ENCODE assay signal across 8 cellular contexts in the genomic region with DNA sequence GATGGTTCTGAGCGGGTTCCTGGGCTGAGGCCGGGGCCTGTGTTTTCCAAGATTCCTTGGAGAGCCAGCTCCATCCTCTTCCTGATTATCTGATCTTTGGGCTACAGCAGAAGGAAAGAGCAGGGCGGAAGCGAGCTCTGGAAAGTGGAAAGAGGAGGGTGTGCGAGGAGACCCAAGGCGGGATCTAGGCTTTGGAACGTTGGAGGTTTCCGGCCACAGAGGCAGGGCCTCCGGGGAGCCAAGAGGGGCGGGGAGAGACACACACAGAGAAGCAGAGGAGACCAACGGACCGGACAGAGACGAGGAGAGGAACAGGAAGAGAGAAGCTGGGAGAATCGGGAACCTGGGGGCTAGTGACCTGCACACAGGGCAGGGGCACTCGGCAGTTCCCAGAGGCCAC. TPM values are rescaled to one million over a fixed set of nuclear protein-coding genes. Genes with fewer than 3 reads are reported as not detected.
A peak's percentile ranks its signal among the peaks of the same experiment; 100 is the strongest.
DNase-seq lines count a peak whose midpoint lies in the region; ATAC-seq and TF ChIP-seq lines count a peak whose summit lies in the region.

Gene CLEC11A (plus strand): TSS at position 296 of the 400 bp plus-strand sequence. CDS start 162 bp downstream, outside the sequence.

- H3K4me1 Mint-ChIP-seq in memory B cell: peaks cover 16% of the 10 kb centered on the region

- intact Hi-C loops in upper lobe of right lung (cut with DNase I): no loop called here

- TF ChIP-seq CTCF in upper lobe of right lung (IDR thresholded peaks at IDR 0.05): no peak

- ATAC-seq in memory B cell (ENCODE audit: low read depth) (no peak), upper lobe of right lung (no peak)

- H3K4me3 Mint-ChIP-seq in memory B cell: peak within 1 kb of the TSS; percentile 73

- H3K36me3 ChIP-seq in upper lobe of right lung: no peaks in the 10 kb centered on the region

- peaks cover 8% of the 10 kb centered on the region for H3K4me1 ChIP-seq in upper lobe of right lung

- H3K9me3 ChIP-seq in upper lobe of right lung: no peaks in the 10 kb centered on the region

- peaks cover 8% of the 10 kb centered on the region for H3K27me3 ChIP-seq in upper lobe of right lung

- DNase-seq in AG20443 (ENCODE audit: low spot score): peak; percentile 84
- peak; percentile 40 for DNase-seq in M059J (ENCODE audit: low read depth)
- peak; percentile 70 for DNase-seq in cerebellar cortex (ENCODE audit: low spot score)
- no peak for DNase-seq in memory B cell (ENCODE audit: low spot score in 2 of 2)
- no peak for DNase-seq in upper lobe of right lung
- no peak for DNase-seq in NCI-H226
- no peak for DNase-seq in DMS 273 (lab: John Stamatoyannopoulos, UW; ENCODE audit: unreplicated experiment)
- no peak for DNase-seq in T1000 (lab: John Stamatoyannopoulos, UW)

- H3K36me3 Mint-ChIP-seq in memory B cell: peaks cover 7% of the 10 kb centered on the region

- H3K27ac Mint-ChIP-seq in memory B cell: no peak within 1 kb of the TSS

- peaks cover 6% of the 10 kb centered on the region for H3K9me3 Mint-ChIP-seq in memory B cell

- peak within 1 kb of the TSS; percentile 64 for H3K4me3 ChIP-seq in upper lobe of right lung

- peaks cover 49% of the 10 kb centered on the region for H3K27me3 Mint-ChIP-seq in memory B cell

- peak within 1 kb of the TSS; percentile 65 for H3K27ac ChIP-seq in upper lobe of right lung

RNA-seq across cellular contexts. Expression of gene CLEC11A, which starts in this region (rescaled TPM):
- total RNA-seq in M059J (2014; rRNA removed; shearing (Covaris generic)): 6.1 and 10.0 TPM in 2 replicates
- total RNA-seq in upper lobe of right lung: 13.3 TPM

Comparison
In these comparisons a context has a peak if more than half of its experiments do, and no peak if none do; other contexts are left out.
1. DNase-seq: peak in AG20443 (single experiment), M059J (single experiment) and cerebellar cortex (single experiment); none in memory B cell (0 of 2), upper lobe of right lung (single experiment), NCI-H226 (single experiment), DMS 273 (single experiment) and T1000 (single experiment).